13 cellular contexts compared by ENCODE assay signal in the genomic region with DNA sequence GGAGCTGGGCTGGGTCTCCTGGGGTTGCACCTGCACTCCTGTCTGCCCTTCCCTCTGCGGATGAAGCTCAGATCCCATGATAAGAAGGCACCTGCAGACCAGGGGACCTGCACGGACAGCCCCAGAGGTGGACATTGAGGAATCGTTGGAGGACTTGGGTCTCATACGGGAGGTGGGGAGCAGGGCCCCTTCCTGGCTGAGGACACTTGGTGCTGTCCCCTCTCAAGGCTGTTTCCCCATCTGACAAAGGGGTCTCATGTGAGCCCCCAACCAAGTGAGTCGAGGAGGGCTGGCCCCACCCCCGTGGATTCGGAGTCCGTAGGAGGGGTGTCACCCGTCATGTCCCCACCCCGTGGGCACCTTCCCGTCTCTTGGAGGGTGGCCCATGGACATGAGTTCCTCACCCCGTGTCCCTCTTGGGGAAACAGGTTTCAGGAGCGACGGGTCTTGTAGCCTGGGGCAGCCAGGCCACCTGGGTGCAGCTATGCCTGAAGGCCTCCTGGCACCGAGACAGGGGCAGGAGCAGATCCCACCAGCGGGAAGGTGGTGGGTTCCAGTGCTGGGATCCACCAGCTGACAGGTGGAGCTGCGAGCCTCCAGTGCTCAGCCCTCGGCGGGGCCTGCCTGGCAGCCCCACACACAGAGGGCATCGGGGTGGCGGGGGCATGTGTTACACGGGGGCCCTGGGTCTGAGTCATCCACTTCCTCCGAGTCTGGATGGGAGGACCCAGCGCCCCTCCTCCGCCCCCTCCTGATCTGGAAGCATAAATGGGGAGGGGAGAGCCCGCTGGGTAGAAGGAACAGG. TPM values are rescaled to one million over a fixed set of nuclear protein-coding genes. Genes with fewer than 3 reads are reported as not detected.
A peak's percentile ranks its signal among the peaks of the same experiment; 100 is the strongest.
DNase-seq lines count a peak whose midpoint lies in the region; ATAC-seq and TF ChIP-seq lines count a peak whose summit lies in the region.
"Not testable (repeated sequence)": the region's sequence is repeated elsewhere in the genome, so short reads cannot be mapped to it uniquely, and the experiment has no call there.
"Had no signal": no experiment of that assay in that cellular context is flagged by ENCODE, and none has a peak within 500 bp of the region (broad histone marks: within the 10 kb centered on the region; RNA-seq: fewer than 3 reads in every experiment).

A gene (plus strand): TSS at position 794 of the 805 bp plus-strand sequence. CDS start 212 bp downstream, outside the sequence.

- WGBS in spleen, 5 donors = 54 to 78% (median 62%) methylated on average over 11 to 26 of the region's 26 CpGs
- WGBS in upper lobe of left lung, 2 donors = 70 to 73% methylated on average over 2 to 20 of the region's 26 CpGs

- not testable (repeated sequence) for H3K4me3 ChIP-seq in Peyer's patch, lower lobe of right lung, spleen, upper lobe of left lung

- DNase-seq in CD14-positive monocyte (ENCODE audit: low spot score) (peak; percentile 44), Right ventricle myocardium superior (peak; percentile 32), lower lobe of right lung (peak; percentile 42), spleen (peak; percentile 70), upper lobe of left lung (peak in 1 of 2 donors; percentile 65)
- DNase-seq in Peyer's patch = not testable (repeated sequence)
- DNase-seq in activated effector memory CD4-positive, alpha-beta T cell treated with anti-CD3 and anti-CD28 coated beads, Interleukin-2, amount 50 U/mL, for 16 hours = peak; percentile 59

- not testable (repeated sequence) for TF ChIP-seq EP300 in upper lobe of left lung (IDR thresholded peaks at IDR 0.05)

- TF ChIP-seq CTCF in CD14-positive monocyte (IDR thresholded peaks at IDR 0.05); Peyer's patch (IDR thresholded peaks at IDR 0.05); lower lobe of right lung (IDR thresholded peaks at IDR 0.05); spleen (IDR thresholded peaks at IDR 0.05 in 8 of 11, conservative IDR thresholded peaks at IDR 0.05 in 3 of 11); upper lobe of left lung (IDR thresholded peaks at IDR 0.05): not testable (repeated sequence)

- H3K36me3 ChIP-seq in Peyer's patch, lower lobe of right lung, spleen, upper lobe of left lung: not testable (repeated sequence)

- H3K4me1 Mint-ChIP-seq in CD14-positive monocyte = not testable (repeated sequence)

- H3K27me3 ChIP-seq in Peyer's patch (peaks cover 0 to 12% of the 10 kb centered on the region in 2 donors), lower lobe of right lung (ENCODE audit: low read depth) (peaks cover 30% of the 10 kb centered on the region), spleen (replicated peaks in 1 of 7) (peaks cover 0 to 53% (median 28%) of the 10 kb centered on the region in 7 donors), upper lobe of left lung (peaks cover 0 to 18% (median 6%) of the 10 kb centered on the region in 4 donors)

- TF ChIP-seq POLR2A in Peyer's patch (IDR thresholded peaks at IDR 0.05); spleen (IDR thresholded peaks at IDR 0.05); upper lobe of left lung (IDR thresholded peaks at IDR 0.05): not testable (repeated sequence)

- not testable (repeated sequence) for H3K4me1 ChIP-seq in Peyer's patch, lower lobe of right lung, upper lobe of left lung
- peaks cover 0 to 11% (median 6%) of the 10 kb centered on the region in 6 donors for H3K4me1 ChIP-seq in spleen

- not testable (repeated sequence) for H3K4me3 Mint-ChIP-seq in CD14-positive monocyte

- not testable (repeated sequence) for H3K27ac ChIP-seq in Peyer's patch, lower lobe of right lung, spleen, upper lobe of left lung

- H3K9me3 Mint-ChIP-seq in CD14-positive monocyte = not testable (repeated sequence)

- intact Hi-C loops in CD14-positive monocyte (cut with micrococcal nuclease); Right ventricle myocardium superior (cut with DNase I); lower lobe of right lung (cut with DNase I); spleen (cut with DNase I; ENCODE audit: low total_unique reads): not testable (repeated sequence)

- H3K27me3 Mint-ChIP-seq in CD14-positive monocyte (ENCODE audit: low read depth in 3 of 3) = peaks cover 13 to 30% (median 15%) of the 10 kb centered on the region in 3 donors

- not testable (repeated sequence) for H3K9me3 ChIP-seq in Peyer's patch, lower lobe of right lung, spleen, upper lobe of left lung

- H3K36me3 Mint-ChIP-seq in CD14-positive monocyte = not testable (repeated sequence)

- not testable (repeated sequence) for H3K27ac Mint-ChIP-seq in CD14-positive monocyte

- not testable (repeated sequence) for ATAC-seq in Right ventricle myocardium superior (ENCODE audit: poor library complexity)
- ATAC-seq in lower lobe of right lung = peak; percentile 9 to 27
- peak; percentile 2 to 24 for ATAC-seq in upper lobe of left lung (ENCODE audit: low FRiP score in 2 of 2)

RNA-seq across cellular contexts. Expression of the gene that starts here (rescaled TPM):
- polyA plus RNA-seq in CD14-positive monocyte (not detected), spleen (under 1 TPM in 1 of 3 donors, not detected in 2; 0.11 TPM)
- total RNA-seq in Peyer's patch (10 to 100 TPM in 3 of 4 donors, not detected in 1; 10.3 to 61.1 (median 24.1) TPM), Right ventricle myocardium superior (0.51 TPM), lower lobe of right lung (9.6 TPM), spleen (under 1 TPM in 1 of 7 donors, not detected in 6; 0.76 TPM), upper lobe of left lung (10 to 100 TPM in 2 of 6 donors, 1 to 10 TPM in 4; 1.3 to 14.0 (median 6.4) TPM)
- total RNA-seq: A172; CD4-positive, alpha-beta memory T cell; Daoy; GM23248; H4; HT-29 had no signal
- polyA plus RNA-seq: CD4-positive, alpha-beta memory T cell; GM23248 had no signal

Comparison
In these comparisons a context has a peak if more than half of its experiments do, and no peak if none do; other contexts are left out.
1. Peak in DNase-seq in CD14-positive monocyte; RNA of the gene not detected or under 1 TPM.
2. Peak in DNase-seq in Right ventricle myocardium superior; RNA of the gene not detected or under 1 TPM.
3. Peak in DNase-seq in spleen; RNA of the gene not detected or under 1 TPM.